In genomic region chr1:23867542-23867952, GRCh38 we compare ENCODE assay signal across 9 cellular contexts. TPM values are rescaled to one million over a fixed set of nuclear protein-coding genes. Genes with fewer than 3 reads are reported as not detected.
DNase-seq lines count a peak whose midpoint lies in the region; ATAC-seq and TF ChIP-seq lines count a peak whose summit lies in the region.
"Had no signal": no experiment of that assay in that cellular context is flagged by ENCODE, and none has a peak within 500 bp of the region (broad histone marks: within the 10 kb centered on the region; RNA-seq: fewer than 3 reads in every experiment).

No MANE protein-coding gene starts in this region.

- peak overlapping the region; percentile 88 for H3K4me3 ChIP-seq in DOHH2 (ENCODE audit: low read length)
- peak overlapping the region; percentile 81 for H3K4me3 ChIP-seq in HEK293 (ENCODE audit: low read depth, low read length)
- H3K4me3 ChIP-seq in fibroblast of mammary gland (ENCODE audit: control insufficient read depth, low read depth, low read length), result peak overlapping the region; percentile 45
- peak overlapping the region; percentile 93 for H3K4me3 ChIP-seq in psoas muscle

- H3K27me3 ChIP-seq in DOHH2 (ENCODE audit: control insufficient read depth, low read length) (no peaks in the 10 kb centered on the region), psoas muscle (ENCODE audit: insufficient read depth in 3 of 3, low read length in 2 of 3) (no peaks in the 10 kb centered on the region)

- intact Hi-C loops in psoas muscle (cut with DNase I), result loop anchor here (5.0 kb wide), 3 partner anchors 50 to 95 kb away; no protein-coding TSS in a partner anchor

- no peaks in the 10 kb centered on the region for H3K9me2 ChIP-seq in DOHH2 (replicated peaks; ENCODE audit: control insufficient read depth, low read length)

- H3K4me1 ChIP-seq in DOHH2 (ENCODE audit: control insufficient read depth, low read length) (peaks cover 34% of the 10 kb centered on the region), HEK293 (ENCODE audit: control insufficient read depth, insufficient read depth, low read length) (0 out of 2 replicates have a peak, but pooled peaks cover 6% of the 10 kb centered on the region), psoas muscle (peaks cover 10% of the 10 kb centered on the region)

- WGBS in psoas muscle, 3 donors, result 1 to 3% (median 3%) methylated on average over 22 to 24 of the region's 24 CpGs

- 0 out of 2 replicates have a peak, but pooled peaks cover 3% of the 10 kb centered on the region for H3F3A ChIP-seq in DOHH2 (ENCODE audit: control insufficient read depth, insufficient read depth)

- ATAC-seq in psoas muscle, result peak in 2 of 4 donors; percentile 19 to 26

- peak; percentile 68 for DNase-seq in RPMI8226
- DNase-seq in fibroblast of mammary gland (ENCODE audit: low read depth), result no peak
- no peak for DNase-seq in psoas muscle
- no peak for DNase-seq in SKM-1 treated with dmso at 0.1 percent for 144 hours (lab: John Stamatoyannopoulos, UW; ENCODE audit: unreplicated experiment)
- no peak for DNase-seq in NOMO-1 treated with DMSO at 0.1 percent for 48 hours (lab: John Stamatoyannopoulos, UW; ENCODE audit: unreplicated experiment)
- no peak for DNase-seq in Kasumi-1 (lab: John Stamatoyannopoulos, UW)

- peaks cover 4% of the 10 kb centered on the region; the same call in 1 of the 2 replicates for H4K20me1 ChIP-seq in DOHH2 (ENCODE audit: control insufficient read depth, insufficient read depth, low read depth, low read length)

- peaks cover 17% of the 10 kb centered on the region for H3K36me3 ChIP-seq in DOHH2 (ENCODE audit: control insufficient read depth, low read length)
- peaks cover 8 to 29% of the 10 kb centered on the region in 2 experiments; a peak in 2 of 3 replicates for H3K36me3 ChIP-seq in HEK293 (ENCODE audit: control insufficient read depth in 2 of 2, insufficient read depth in 1 of 2, low read length in 2 of 2)
- peaks cover 0 to 27% of the 10 kb centered on the region in 2 donors for H3K36me3 ChIP-seq in psoas muscle (ENCODE audit: insufficient read depth in 1 of 2, low read depth in 1 of 2)

- peak overlapping the region; percentile 80 for H3K4me2 ChIP-seq in DOHH2 (ENCODE audit: low read length)

- H3K9me3 ChIP-seq in DOHH2 (ENCODE audit: control insufficient read depth, insufficient read depth, low read length) (no peaks in the 10 kb centered on the region), HEK293 (ENCODE audit: control insufficient read depth, insufficient read depth, low read depth, low read length) (no peaks in the 10 kb centered on the region), psoas muscle (no peaks in the 10 kb centered on the region)

- CTCF ChIA-PET in HEK293 (lab: Yijun Ruan, JAX), result interaction anchor here (0.6 to 4.2 kb wide), 4 partner anchors 57 to 1265 kb away, joined by 3 to 32 read pairs (median 4); partner anchors contain the start of gene SRSF10

- peaks cover 13% of the 10 kb centered on the region for H3K79me2 ChIP-seq in DOHH2 (ENCODE audit: control insufficient read depth, low read length)

- POLR2A ChIA-PET in HEK293 (lab: Yijun Ruan, JAX), result interaction anchor here (0.6 to 1.4 kb wide), 4 partner anchors 42 to 101 kb away, joined by 3 to 4 read pairs (median 3); partner anchors contain the start of gene PITHD1

- H3K27ac ChIP-seq in DOHH2 (ENCODE audit: low read depth, low read length), result no peak overlapping the region
- peak overlapping the region; percentile 35; the same call in 1 of the 2 replicates for H3K27ac ChIP-seq in HEK293 (ENCODE audit: extremely low read depth, low read depth, low read length)
- H3K27ac ChIP-seq in psoas muscle, result peak overlapping the region; percentile 80

- TF ChIP-seq CTCF in DOHH2 (IDR thresholded peaks at IDR 0.05; ENCODE audit: low read depth, low read length, poor library complexity, severe bottlenecking), result no peak
- TF ChIP-seq CTCF in HEK293 (tag by site-specific recombination; IDR thresholded peaks at IDR 0.05), result no peak
- TF ChIP-seq CTCF in fibroblast of mammary gland (conservative IDR thresholded peaks at IDR 0.05; ENCODE audit: control insufficient read depth, insufficient read depth, low read depth, low read length), result no peak
- TF ChIP-seq CTCF in psoas muscle (IDR thresholded peaks at IDR 0.05), result no peak

TF ChIP-seq in HEK293, 187 proteins besides CTCF, POLR2A, EP300 and RAD21:
- peak; percentile 33; the same call in 1 of the 2 replicates for TF ChIP-seq ZNF10 (tag by site-specific recombination; IDR thresholded peaks at IDR 0.05)
- TF ChIP-seq ZNF792 (tag by site-specific recombination; IDR thresholded peaks at IDR 0.05), result no peak
- no peak for TF ChIP-seq ZNF629 (tag by site-specific recombination; IDR thresholded peaks at IDR 0.05)

RNA-seq across cellular contexts. Expression of gene FUCA1, which starts 0.5 kb away (rescaled TPM):
- total RNA-seq in psoas muscle, result 10 to 100 TPM in 1 of 4 donors, 1 to 10 TPM in 3; 8.2 to 12.5 (median 8.8) TPM
- polyA plus RNA-seq in psoas muscle, result 10 to 100 TPM in 1 of 3 donors, 1 to 10 TPM in 2; 5.9 to 17.3 (median 9.2) TPM

RNA-seq across cellular contexts. Expression of gene HMGCL, which starts 42.3 kb away (rescaled TPM):
- 10 to 100 TPM; 27.2 to 55.4 (median 35.4) TPM for total RNA-seq in psoas muscle
- 10 to 100 TPM; 19.6 to 38.4 (median 25.0) TPM for polyA plus RNA-seq in psoas muscle

RNA-seq across cellular contexts. Expression of gene CNR2, which starts 45.6 kb away (rescaled TPM):
- under 1 TPM in 1 of 4 donors, not detected in 3; 0.08 TPM for total RNA-seq in psoas muscle
- polyA plus RNA-seq in psoas muscle, result under 1 TPM in 2 of 3 donors, not detected in 1; 0.01 to 0.13 TPM
- total RNA-seq: RPMI7951 had no signal
